Comparison of ENCODE assay signal across 18 cellular contexts in the genomic region with DNA sequence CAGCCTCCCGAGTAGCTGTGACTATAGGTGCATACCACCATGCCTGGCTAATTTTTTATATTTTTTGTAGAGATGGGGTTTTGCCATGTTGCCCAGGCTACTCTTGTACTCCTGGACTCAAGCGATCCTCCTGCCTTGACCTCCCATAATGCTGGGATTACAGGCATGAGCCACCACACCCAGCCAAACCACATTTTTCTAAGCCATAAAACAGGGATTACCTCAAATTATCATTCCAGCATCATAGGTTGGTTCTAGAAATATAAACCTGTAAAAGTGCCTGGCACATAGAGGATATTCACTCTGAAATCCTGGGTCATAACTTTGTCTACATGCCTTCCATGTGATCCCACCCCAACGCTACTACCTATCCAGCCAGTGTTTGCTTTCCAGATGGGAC. TPM values are rescaled to one million over a fixed set of nuclear protein-coding genes. Genes with fewer than 3 reads are reported as not detected.
DNase-seq lines count a peak whose midpoint lies in the region; ATAC-seq and TF ChIP-seq lines count a peak whose summit lies in the region.
"Had no signal": no experiment of that assay in that cellular context is flagged by ENCODE, and none has a peak within 500 bp of the region (broad histone marks: within the 10 kb centered on the region; RNA-seq: fewer than 3 reads in every experiment).

No MANE protein-coding gene starts in this region.

- no peaks in the 10 kb centered on the region for H3K27me3 Mint-ChIP-seq in effector memory CD8-positive, alpha-beta T cell

- POLR2A ChIA-PET in A673 (lab: Charles Lee; ENCODE audit: low non-redundant PET) = interaction anchor here (0.6 kb wide), 1 partner anchor 23 kb away, joined by 6 read pairs; no protein-coding TSS in a partner anchor

- H3K9me3 ChIP-seq in A673 (ENCODE audit: low read depth, low read length, poor library complexity, severe bottlenecking) (no peaks in the 10 kb centered on the region), HUES48 (ENCODE audit: control insufficient read depth, insufficient read depth, low read length) (no peaks in the 10 kb centered on the region), mucosa of descending colon (no peaks in the 10 kb centered on the region)
- H3K9me3 ChIP-seq: A549, HAP-1 had no signal

- H3K4me1 ChIP-seq in A673 (ENCODE audit: insufficient read depth, low read length, poor library complexity, severe bottlenecking) (peaks cover 50% of the 10 kb centered on the region), HUES48 (ENCODE audit: control insufficient read depth, insufficient read depth, low read length) (no peaks in the 10 kb centered on the region), mucosa of descending colon (ENCODE audit: low read depth) (peaks cover 14% of the 10 kb centered on the region)
- H3K4me1 ChIP-seq: A549, BLaER1, HAP-1 had no signal

- TF ChIP-seq CTCF in A673 (conservative IDR thresholded peaks at IDR 0.05; ENCODE audit: low read depth, low read length) (no peak), mucosa of descending colon (IDR thresholded peaks at IDR 0.05) (no peak)

- H3K9ac ChIP-seq in HUES48 (ENCODE audit: low read depth, low read length) = 0 out of 2 replicates have a peak overlapping the region, but pooled peaks have one; percentile 2
- H3K9ac ChIP-seq: BLaER1, KMS-11 had no signal

- H3K27ac ChIP-seq in A673 (ENCODE audit: low read depth, low read length, poor library complexity, severe bottlenecking) = peak overlapping the region; percentile 78
- peak overlapping the region; percentile 56 for H3K27ac ChIP-seq in HUES48 (ENCODE audit: low read depth, low read length)
- H3K27ac ChIP-seq: 22Rv1, A549, BLaER1, KMS-11 had no signal

- H3K4me3 ChIP-seq in A673 (ENCODE audit: low read depth, low read length, poor library complexity, severe bottlenecking) (no peak overlapping the region), HUES48 (ENCODE audit: low read depth, low read length) (no peak overlapping the region), mucosa of descending colon (no peak overlapping the region)
- H3K4me3 ChIP-seq: A549, BLaER1, GM12878, HAP-1 had no signal

- H3K36me3 ChIP-seq in A673 (ENCODE audit: insufficient read depth, low read length, poor library complexity, severe bottlenecking) = no peaks in the 10 kb centered on the region
- no peaks in the 10 kb centered on the region for H3K36me3 ChIP-seq in HUES48 (ENCODE audit: control insufficient read depth, insufficient read depth, low read length)
- H3K36me3 ChIP-seq in mucosa of descending colon (ENCODE audit: low read depth) = no peaks in the 10 kb centered on the region
- H3K36me3 ChIP-seq: HAP-1 had no signal

- no TSS peak for BruUV-seq in A673 (replicated peaks; lab: Mats Ljungman, UMichigan)

- no peak for DNase-seq in A673 (ENCODE audit: low spot score)
- DNase-seq in effector memory CD8-positive, alpha-beta T cell = no peak
- peak in 1 of 3 donors; percentile 25 for DNase-seq in mucosa of descending colon
- DNase-seq in stimulated activated CD4-positive, alpha-beta T cell treated with anti-CD3 and anti-CD28 coated beads, Interleukin-12 subunit alpha, Interleukin-12 subunit beta, amount 100 ng/mL, for 4 hours = no peak
- no peak for DNase-seq in stimulated activated CD8-positive, alpha-beta memory T cell treated with anti-CD3 and anti-CD28 coated beads, Interleukin-4, amount 100 ng/mL, for 48 hours
- DNase-seq: Calu3; CD8-positive, alpha-beta T cell; DMS79 treated with DMSO at 0.1 percent for 48 hours; GOT3 had no signal

- intact Hi-C loops in A673 (cut with micrococcal nuclease; ENCODE audit: unreplicated experiment) (loop anchor here (1.0 to 10.0 kb wide), 3 partner anchors 56 to 131 kb away; no protein-coding TSS in a partner anchor), mucosa of descending colon (cut with DNase I, micrococcal nuclease) (no loop called here)

- H3K27me3 ChIP-seq in A673 (replicated peaks; ENCODE audit: insufficient read depth, low read depth, low read length, poor library complexity) = no peaks in the 10 kb centered on the region
- no peaks in the 10 kb centered on the region for H3K27me3 ChIP-seq in HUES48 (ENCODE audit: control insufficient read depth, insufficient read depth, low read length)
- H3K27me3 ChIP-seq: BLaER1 had no signal

- ATAC-seq in effector memory CD8-positive, alpha-beta T cell (replicated peaks) = no peak
- peak; percentile 64 for ATAC-seq in mucosa of descending colon
- ATAC-seq in GM21528 (IDR thresholded peaks at IDR 0.05; ENCODE audit: low FRiP score, unreplicated experiment) = no peak
- ATAC-seq: A549; CD8-positive, alpha-beta T cell; GM12878 had no signal

- H3K4me1 Mint-ChIP-seq in effector memory CD8-positive, alpha-beta T cell (ENCODE audit: low read depth in 2 of 2) = peaks cover 3 to 10% of the 10 kb centered on the region in 2 donors

- no peaks in the 10 kb centered on the region for H3K9me3 Mint-ChIP-seq in effector memory CD8-positive, alpha-beta T cell
- H3K9me3 Mint-ChIP-seq: CD8-positive, alpha-beta T cell had no signal

- peak overlapping the region; percentile 33 to 59 for H3K27ac Mint-ChIP-seq in effector memory CD8-positive, alpha-beta T cell
- H3K27ac Mint-ChIP-seq: CD8-positive, alpha-beta T cell had no signal

- peaks cover 3% of the 10 kb centered on the region for H3K36me3 Mint-ChIP-seq in effector memory CD8-positive, alpha-beta T cell (ENCODE audit: insufficient read depth)

- no peak overlapping the region for H3K4me3 Mint-ChIP-seq in effector memory CD8-positive, alpha-beta T cell
- H3K4me3 Mint-ChIP-seq: CD14-positive monocyte; CD8-positive, alpha-beta T cell had no signal

- CTCF ChIA-PET in A673 (lab: Charles Lee) = no interaction called here

RNA-seq across cellular contexts. Expression of gene JAK1, which starts 59.4 kb away (rescaled TPM):
- total RNA-seq in A673 (2021) (318 and 339 TPM in 2 replicates), mucosa of descending colon (100 to 1,000 TPM in 2 of 3 donors, 10 to 100 TPM in 1; 97.1 to 132 (median 103) TPM)
